Comparison of ENCODE assay signal across 22 cellular contexts in genomic region chr1:77652179-77652745, GRCh38. TPM values are rescaled to one million over a fixed set of nuclear protein-coding genes. Genes with fewer than 3 reads are reported as not detected.
A peak's percentile ranks its signal among the peaks of the same experiment; 100 is the strongest.
DNase-seq lines count a peak whose midpoint lies in the region; ATAC-seq, FAIRE-seq and TF ChIP-seq lines count a peak whose summit lies in the region.
"Had no signal": no experiment of that assay in that cellular context is flagged by ENCODE, and none has a peak within 500 bp of the region (broad histone marks: within the 10 kb centered on the region; RNA-seq: fewer than 3 reads in every experiment).

No MANE protein-coding gene starts in this region.

- no peak overlapping the region for H3K4ac ChIP-seq in IMR-90 (ENCODE audit: low read depth, low read length)

- H3K4me2 ChIP-seq in IMR-90 (ENCODE audit: low read depth, low read length) = no peak overlapping the region
- H3K4me2 ChIP-seq: BLaER1 treated with 17β-estradiol and CSF1 and Interleukin-3, amounts not matched to agents 10 nM and 100 nM had no signal

- H3K27ac Mint-ChIP-seq in activated T-cell treated with anti-CD3 and anti-CD28 coated beads, Interleukin-2, amount 50 U/mL, for 72 hours = peak overlapping the region; percentile 72
- no peak overlapping the region for H3K27ac Mint-ChIP-seq in activated T-cell treated with anti-CD3 and anti-CD28 coated beads, Interleukin-2, amount 50 U/mL, for 24 hours
- H3K27ac Mint-ChIP-seq in CD14-positive monocyte = no peak overlapping the region

- no peak overlapping the region for H4K91ac ChIP-seq in IMR-90 (ENCODE audit: insufficient read depth, low read depth, low read length)

- FAIRE-seq in HTR-8/SVneo (lab: Jason Lieb, UNC) = no peak

- dilution Hi-C loops in IMR-90 (cut with HindIII; ENCODE audit: low sequenced_read_pairs, unreplicated experiment) = no loop called here

- in situ Hi-C loops in IMR-90 (cut with MboI; ENCODE audit: low sequenced_read_pairs) = no loop called here

- no peak overlapping the region for H3K23ac ChIP-seq in IMR-90 (ENCODE audit: low read depth, low read length)

- no peak for TF ChIP-seq RAD21 in IMR-90 (IDR thresholded peaks at IDR 0.05; ENCODE audit: low read length)

- H3K79me1 ChIP-seq in IMR-90 (ENCODE audit: low read depth in 1 of 2, low read length in 2 of 2) = peaks cover 23 to 47% of the 10 kb centered on the region in 2 experiments

- ATAC-seq in activated T-cell treated with anti-CD3 and anti-CD28 coated beads, Interleukin-2, amount 50 U/mL, for 72 hours (replicated peaks in 1 of 2) = no peak
- ATAC-seq in IMR-90 (ENCODE audit: low read depth) = peak; percentile 32; the same call in 1 of the 2 replicates
- ATAC-seq: naive thymus-derived CD4-positive, alpha-beta T cell; Right ventricle myocardium inferior had no signal

- H3K9me1 ChIP-seq in IMR-90 (ENCODE audit: insufficient read depth, low read length) = peaks cover 2% of the 10 kb centered on the region; the same call in 1 of the 2 replicates

- no peak overlapping the region for H4K5ac ChIP-seq in IMR-90 (ENCODE audit: low read depth, low read length)

- peaks cover 7 to 8% of the 10 kb centered on the region in 2 donors for H3K9me3 Mint-ChIP-seq in activated T-cell treated with anti-CD3 and anti-CD28 coated beads, Interleukin-2, amount 50 U/mL, for 72 hours
- peaks cover 20% of the 10 kb centered on the region for H3K9me3 Mint-ChIP-seq in activated T-cell treated with anti-CD3 and anti-CD28 coated beads, Interleukin-2, amount 50 U/mL, for 24 hours
- peaks cover 19 to 31% (median 23%) of the 10 kb centered on the region in 7 donors for H3K9me3 Mint-ChIP-seq in CD14-positive monocyte

- peaks cover 14 to 56% of the 10 kb centered on the region in 2 donors for H3K36me3 Mint-ChIP-seq in activated T-cell treated with anti-CD3 and anti-CD28 coated beads, Interleukin-2, amount 50 U/mL, for 72 hours (ENCODE audit: insufficient read depth in 2 of 2)
- H3K36me3 Mint-ChIP-seq in activated T-cell treated with anti-CD3 and anti-CD28 coated beads, Interleukin-2, amount 50 U/mL, for 24 hours (ENCODE audit: low read depth) = peaks cover 76% of the 10 kb centered on the region
- H3K36me3 Mint-ChIP-seq in CD14-positive monocyte = peaks cover 24 to 45% of the 10 kb centered on the region in 2 donors

- H4K8ac ChIP-seq in IMR-90 (ENCODE audit: low read depth in 2 of 2, low read length in 2 of 2) = no peak overlapping the region

- H3K27ac ChIP-seq in IMR-90 (ENCODE audit: insufficient read depth, low read length) = no peak overlapping the region
- H3K27ac ChIP-seq: BLaER1 treated with 17β-estradiol and CSF1 and Interleukin-3, amounts not matched to agents 10 nM and 100 nM; skin epidermis; stomach had no signal

- H3K56ac ChIP-seq in IMR-90 (ENCODE audit: extremely low read depth, insufficient read depth, low read length) = no peak overlapping the region

- H3K27me3 ChIP-seq in IMR-90 (ENCODE audit: control insufficient read depth, insufficient read depth, low read length) = no peaks in the 10 kb centered on the region
- H3K27me3 ChIP-seq: BLaER1 treated with 17β-estradiol and CSF1 and Interleukin-3, amounts not matched to agents 10 nM and 100 nM; gastrocnemius medialis; stomach had no signal

- H3K36me3 ChIP-seq in IMR-90 (ENCODE audit: control insufficient read depth, insufficient read depth, low read length) = no peaks in the 10 kb centered on the region
- H3K36me3 ChIP-seq: gastrocnemius medialis had no signal

- H3K18ac ChIP-seq in IMR-90 (ENCODE audit: low read depth, low read length) = no peak overlapping the region

- no peaks in the 10 kb centered on the region for H3K4me1 ChIP-seq in IMR-90 (ENCODE audit: control insufficient read depth, insufficient read depth, low read length)
- H3K4me1 ChIP-seq: BLaER1 treated with 17β-estradiol and CSF1 and Interleukin-3, amounts not matched to agents 10 nM and 100 nM had no signal

- H2BK5ac ChIP-seq in IMR-90 (ENCODE audit: low read depth, low read length, poor library complexity, severe bottlenecking) = no peak overlapping the region

- no peak overlapping the region for H2BK20ac ChIP-seq in IMR-90 (ENCODE audit: low read depth, low read length)

- H3K27me3 Mint-ChIP-seq in activated T-cell treated with anti-CD3 and anti-CD28 coated beads, Interleukin-2, amount 50 U/mL, for 72 hours (ENCODE audit: low read depth) = no peaks in the 10 kb centered on the region
- H3K27me3 Mint-ChIP-seq in activated T-cell treated with anti-CD3 and anti-CD28 coated beads, Interleukin-2, amount 50 U/mL, for 24 hours = no peaks in the 10 kb centered on the region
- no peaks in the 10 kb centered on the region for H3K27me3 Mint-ChIP-seq in CD14-positive monocyte (ENCODE audit: low read depth in 3 of 3)
- H3K27me3 Mint-ChIP-seq: naive thymus-derived CD4-positive, alpha-beta T cell had no signal

- no peak overlapping the region for H3K4me3 Mint-ChIP-seq in activated T-cell treated with anti-CD3 and anti-CD28 coated beads, Interleukin-2, amount 50 U/mL, for 72 hours
- H3K4me3 Mint-ChIP-seq in activated T-cell treated with anti-CD3 and anti-CD28 coated beads, Interleukin-2, amount 50 U/mL, for 24 hours = no peak overlapping the region
- no peak overlapping the region for H3K4me3 Mint-ChIP-seq in CD14-positive monocyte

- H3K4me1 Mint-ChIP-seq in activated T-cell treated with anti-CD3 and anti-CD28 coated beads, Interleukin-2, amount 50 U/mL, for 72 hours (ENCODE audit: low read depth) = peaks cover 34% of the 10 kb centered on the region
- H3K4me1 Mint-ChIP-seq in activated T-cell treated with anti-CD3 and anti-CD28 coated beads, Interleukin-2, amount 50 U/mL, for 24 hours (ENCODE audit: low read depth) = peaks cover 35% of the 10 kb centered on the region
- H3K4me1 Mint-ChIP-seq in CD14-positive monocyte = no peaks in the 10 kb centered on the region

- CTCF ChIA-PET in IMR-90 (lab: Yijun Ruan, JAX) = no interaction called here

- peaks cover 42% of the 10 kb centered on the region for H4K20me1 ChIP-seq in IMR-90 (ENCODE audit: insufficient read depth, low read length)

- no peak overlapping the region for H3K14ac ChIP-seq in IMR-90 (replicated peaks; ENCODE audit: low read depth, low read length)

- no peak overlapping the region for H2AK9ac ChIP-seq in IMR-90 (replicated peaks; ENCODE audit: low read depth, low read length, poor library complexity)

- H3K9ac ChIP-seq in IMR-90 (ENCODE audit: low read depth, low read length) = no peak overlapping the region
- H3K9ac ChIP-seq: BLaER1 treated with 17β-estradiol and CSF1 and Interleukin-3, amounts not matched to agents 10 nM and 100 nM had no signal

- no peak overlapping the region for H2BK15ac ChIP-seq in IMR-90 (ENCODE audit: low read depth, low read length)

- no peak overlapping the region for H2BK120ac ChIP-seq in IMR-90 (ENCODE audit: low read depth, low read length)

- TF ChIP-seq CTCF in IMR-90 (conservative IDR thresholded peaks at IDR 0.05; ENCODE audit: low read depth, low read length) (no peak), CD14-positive monocyte (IDR thresholded peaks at IDR 0.05) (no peak)

- intact Hi-C loops in IMR-90 (cut with micrococcal nuclease) (no loop called here), CD14-positive monocyte (cut with micrococcal nuclease) (no loop called here)

- no TSS peak for BruUV-seq in IMR-90 (replicated peaks; lab: Mats Ljungman, UMichigan)

- POLR2A ChIA-PET in IMR-90 (lab: Charles Lee; ENCODE audit: unreplicated experiment) = no interaction called here

- no peak overlapping the region for H3K4me3 ChIP-seq in IMR-90 (ENCODE audit: insufficient read depth, low read depth, low read length)
- H3K4me3 ChIP-seq: gastrocnemius medialis, skin epidermis, stomach had no signal

- peaks cover 4% of the 10 kb centered on the region for H3K9me3 ChIP-seq in IMR-90 (ENCODE audit: control insufficient read depth, insufficient read depth, low read length)
- H3K9me3 ChIP-seq: gastrocnemius medialis had no signal

- H2AFZ ChIP-seq in IMR-90 (replicated peaks; ENCODE audit: low read length, poor library complexity) = no peak overlapping the region

- DNase-seq in activated T-cell treated with anti-CD3 and anti-CD28 coated beads, Interleukin-2, amount 50 U/mL, for 72 hours = no peak
- no peak for DNase-seq in activated T-cell treated with anti-CD3 and anti-CD28 coated beads, Interleukin-2, amount 50 U/mL, for 24 hours
- DNase-seq in IMR-90 = peak; percentile 45
- DNase-seq in fibroblast of gingiva (ENCODE audit: low read depth) = peak; percentile 79
- no peak for DNase-seq in stimulated activated CD4-positive, alpha-beta T cell treated with anti-CD3 and anti-CD28 coated beads, Interleukin-4, amount 100 ng/mL, for 4 hours
- DNase-seq in HTR-8/SVneo (ENCODE audit: insufficient read length, low spot score) = no peak
- no peak for DNase-seq in CD14-positive monocyte (ENCODE audit: low spot score)
- no peak for DNase-seq in foreskin melanocyte
- DNase-seq: activated CD4-positive, alpha-beta T cell treated with anti-CD3 and anti-CD28 coated beads, Interleukin-2, amount 50 U/mL, for 1 hour; activated gamma-delta T cell treated with Interleukin-2 at 50 U/mL for 16 hours; anterior cingulate cortex; cerebellar nuclear complex; naive thymus-derived CD4-positive, alpha-beta T cell; NCI-H1436; NCI-H524 treated with DMSO at 0.1 percent for 48 hours; stimulated activated CD4-positive, alpha-beta T cell treated with anti-CD3 and anti-CD28 coated beads, Interleukin-2, amount 100 ng/mL, for 48 hours; stomach; T-helper 1 cell had no signal

- no peak for TF ChIP-seq POLR2A in IMR-90 (IDR thresholded peaks at IDR 0.05; ENCODE audit: low read depth, low read length)

- no peak overlapping the region for H2AK5ac ChIP-seq in IMR-90 (ENCODE audit: low read depth, low read length)

TF ChIP-seq in IMR-90, 13 proteins besides CTCF, POLR2A, EP300 and RAD21 (continues in another document):
- TF ChIP-seq RFX5 (IDR thresholded peaks at IDR 0.05; ENCODE audit: low read depth, low read length) (no peak), BHLHE40 (IDR thresholded peaks at IDR 0.05; ENCODE audit: low read depth, low read length) (no peak), RCOR1 (IDR thresholded peaks at IDR 0.05; ENCODE audit: insufficient replicate concordance, low read length) (no peak), NFE2L2 (IDR thresholded peaks at IDR 0.05; ENCODE audit: low read depth, low read length) (no peak), FOS (IDR thresholded peaks at IDR 0.05; ENCODE audit: low read depth, low read length) (no peak), SMC3 (IDR thresholded peaks at IDR 0.05; ENCODE audit: low read depth, low read length) (no peak)

RNA-seq across cellular contexts. Expression of gene ZZZ3, which starts 30.2 kb away (rescaled TPM):
- total RNA-seq in activated T-cell treated with anti-CD3 and anti-CD28 coated beads, Interleukin-2, amount 50 U/mL, for 72 hours = 10 to 100 TPM; 36.6 to 49.5 TPM
- 66.3 and 84.7 TPM in 2 replicates for total RNA-seq in IMR-90 (2012; rRNA removed)
- polyA plus RNA-seq in IMR-90 (2012; rRNA removed) (10.9 and 14.2 TPM in 2 replicates), CD14-positive monocyte (10 to 100 TPM in 1 of 2 donors, 1 to 10 TPM in 1; 8.1 to 12.3 TPM)
- 2.8 and 3.0 TPM in 2 replicates for polyA plus RNA-seq in IMR-90 (2012; cell fraction: cytosol; rRNA removed)
- 2.8 and 23.2 TPM in 2 replicates for polyA plus RNA-seq in IMR-90 (2012; cell fraction: nucleus; rRNA removed; ENCODE audit: low replicate concordance)

Comparison
In these comparisons a context has a peak if more than half of its experiments do, and no peak if none do; other contexts are left out.
1. DNase-seq: peak in IMR-90 (single experiment) and fibroblast of gingiva (single experiment); none in activated T-cell treated with anti-CD3 and anti-CD28 coated beads, Interleukin-2, amount 50 U/mL, for 72 hours (0 of 2), activated T-cell treated with anti-CD3 and anti-CD28 coated beads, Interleukin-2, amount 50 U/mL, for 24 hours (single experiment), stimulated activated CD4-positive, alpha-beta T cell treated with anti-CD3 and anti-CD28 coated beads, Interleukin-4, amount 100 ng/mL, for 4 hours (0 of 2), HTR-8/SVneo (single experiment), CD14-positive monocyte (single experiment) and foreskin melanocyte (single experiment).